ENCODE assay signal across 23 cellular contexts in genomic region chr12:63849641-63850040, GRCh38.
"Had no signal": no experiment of that assay in that cellular context is flagged by ENCODE, and none has a peak within 500 bp of the region (broad histone marks: within the 10 kb centered on the region; RNA-seq: fewer than 3 reads in every experiment).

No MANE protein-coding gene starts in this region.

- H3K4me1 ChIP-seq: prostate gland had no signal

- H3K27me3 ChIP-seq: cardiac muscle cell, right atrium auricular region, upper lobe of left lung had no signal

- H3K4me3 Mint-ChIP-seq: activated B cell treated with CpG ODN at 0.5 μM for 24 hours; activated CD4-positive, alpha-beta T cell treated with anti-CD3 and anti-CD28 coated beads for 36 hours; activated naive CD4-positive, alpha-beta T cell treated with anti-CD3 and anti-CD28 coated beads for 36 hours; activated T-cell treated with anti-CD3 and anti-CD28 coated beads, Interleukin-2, amount 50 U/mL, for 4 hours; immature natural killer cell; naive thymus-derived CD4-positive, alpha-beta T cell had no signal

- H3K27ac Mint-ChIP-seq: activated B cell treated with CpG ODN at 0.5 μM for 24 hours; activated CD4-positive, alpha-beta T cell treated with anti-CD3 and anti-CD28 coated beads for 36 hours; activated naive CD4-positive, alpha-beta T cell treated with anti-CD3 and anti-CD28 coated beads for 36 hours; immature natural killer cell had no signal

- H3K9me3 Mint-ChIP-seq: activated B cell treated with CpG ODN at 0.5 μM for 24 hours; activated naive CD4-positive, alpha-beta T cell treated with anti-CD3 and anti-CD28 coated beads for 36 hours; activated T-cell treated with anti-CD3 and anti-CD28 coated beads, Interleukin-2, amount 50 U/mL, for 4 hours; immature natural killer cell; naive thymus-derived CD4-positive, alpha-beta T cell had no signal

- H3K9me3 ChIP-seq: lower lobe of right lung, prostate gland, right atrium auricular region, thoracic aorta, upper lobe of left lung had no signal

- H3K36me3 Mint-ChIP-seq: immature natural killer cell; naive thymus-derived CD4-positive, alpha-beta T cell had no signal

- DNase-seq: activated B cell treated with CpG ODN at 0.5 μM for 24 hours; activated CD4-positive, alpha-beta T cell treated with anti-CD3 and anti-CD28 coated beads for 36 hours; activated CD4-positive, alpha-beta T cell treated with anti-CD3 and anti-CD28 coated beads, Interleukin-2, amount 50 U/mL, for 4 hours; activated CD8-positive, alpha-beta memory T cell treated with anti-CD3 and anti-CD28 coated beads for 24 hours; activated CD8-positive, alpha-beta memory T cell treated with anti-CD3 and anti-CD28 coated beads, Interleukin-2, amount 50 U/mL, for 4 hours; activated naive CD4-positive, alpha-beta T cell treated with anti-CD3 and anti-CD28 coated beads for 36 hours; activated T-cell treated with anti-CD3 and anti-CD28 coated beads, Interleukin-2, amount 50 U/mL, for 4 hours; amygdala; cortex of kidney; erythroblast; foreskin melanocyte; immature natural killer cell; lower lobe of right lung; naive thymus-derived CD4-positive, alpha-beta T cell; stimulated activated CD4-positive, alpha-beta T cell treated with anti-CD3 and anti-CD28 coated beads, Interleukin-4, amount 100 ng/mL, for 24 hours; stimulated activated naive CD4-positive, alpha-beta T cell treated with Interleukin-2 at 50 U/mL for 16 hours; T-helper 1 cell; upper lobe of left lung had no signal

- H3K4me3 ChIP-seq: cardiac muscle cell, lower lobe of right lung, prostate gland, right atrium auricular region, thoracic aorta, upper lobe of left lung had no signal

- ATAC-seq: activated CD4-positive, alpha-beta T cell treated with anti-CD3 and anti-CD28 coated beads for 36 hours; activated T-cell treated with anti-CD3 and anti-CD28 coated beads, Interleukin-2, amount 50 U/mL, for 4 hours; left lobe of liver; lower lobe of right lung; naive thymus-derived CD4-positive, alpha-beta T cell had no signal

- H3K36me3 ChIP-seq: cardiac muscle cell, lower lobe of right lung, prostate gland, right atrium auricular region, thoracic aorta, upper lobe of left lung had no signal

- H3K27ac ChIP-seq: cardiac muscle cell, lower lobe of right lung, prostate gland, right atrium auricular region, thoracic aorta, upper lobe of left lung had no signal
